In the genomic region with DNA sequence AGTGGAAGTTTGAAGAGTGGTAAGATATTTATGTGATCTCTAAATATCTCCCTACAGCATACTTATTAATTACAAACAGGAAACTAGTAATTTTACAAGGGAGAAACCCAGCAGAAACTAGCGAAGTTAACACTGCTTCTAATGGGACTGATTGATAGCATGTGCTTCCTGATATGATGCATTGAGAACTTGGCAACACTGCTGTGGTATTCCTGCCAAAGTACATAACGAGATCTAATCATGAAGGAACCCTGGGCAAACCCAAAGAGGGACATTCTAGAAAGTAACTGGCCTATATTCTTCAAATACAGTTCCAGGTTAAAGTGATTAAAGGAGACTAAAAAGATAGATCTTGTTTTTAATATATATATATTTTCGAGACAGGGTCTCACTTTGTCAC, we compare ENCODE assay signal across 33 cellular contexts. TPM values are rescaled to one million over a fixed set of nuclear protein-coding genes. Genes with fewer than 3 reads are reported as not detected.
DNase-seq lines count a peak whose midpoint lies in the region; ATAC-seq, FAIRE-seq and TF ChIP-seq lines count a peak whose summit lies in the region.
"Had no signal": no experiment of that assay in that cellular context is flagged by ENCODE, and none has a peak within 500 bp of the region (broad histone marks: within the 10 kb centered on the region; RNA-seq: fewer than 3 reads in every experiment).

No MANE protein-coding gene starts in this region.

- no peaks in the 10 kb centered on the region for H3K9me3 ChIP-seq in endothelial cell of umbilical vein (replicated peaks; ENCODE audit: control insufficient read depth, insufficient read depth, low read length)
- no peaks in the 10 kb centered on the region for H3K9me3 ChIP-seq in psoas muscle
- H3K9me3 ChIP-seq: adrenal gland, colonic mucosa, left ventricle myocardium inferior, SJCRH30, tibial nerve had no signal

- no peak overlapping the region for H2AFZ ChIP-seq in endothelial cell of umbilical vein (ENCODE audit: low read depth, low read length)

- BruUV-seq in endothelial cell of umbilical vein (replicated peaks; lab: Mats Ljungman, UMichigan): no TSS peak

- TF ChIP-seq CTCF in AG10803 (conservative IDR thresholded peaks at IDR 0.05; ENCODE audit: low read length) (no peak), endothelial cell of umbilical vein (IDR thresholded peaks at IDR 0.05; ENCODE audit: extremely low read depth in 1 of 2, insufficient read depth in 1 of 2, low read depth in 1 of 2, low read length in 2 of 2) (no peak), psoas muscle (IDR thresholded peaks at IDR 0.05) (no peak)

- H3K4me3 ChIP-seq in AG10803 (ENCODE audit: low read length) (no peak overlapping the region), endothelial cell of umbilical vein (replicated peaks in 1 of 3; ENCODE audit: insufficient read depth in 1 of 3, low read depth in 1 of 3, low read length in 3 of 3) (no peak overlapping the region), psoas muscle (no peak overlapping the region)
- H3K4me3 ChIP-seq: adrenal gland, colonic mucosa, left ventricle myocardium inferior, SJCRH30, smooth muscle cell, tibial nerve had no signal

- 43 to 52% (median 45%) methylated on average over 2 to 3 of the region's 3 CpGs for WGBS in psoas muscle, 3 donors

- POLR2A ChIA-PET in endothelial cell of umbilical vein (lab: Charles Lee): no interaction called here

- dilution Hi-C loops in endothelial cell of umbilical vein (cut with MboI; ENCODE audit: extremely low pct_ligation_motif_present, low sequenced_read_pairs): no loop called here

- intact Hi-C loops in endothelial cell of umbilical vein (cut with micrococcal nuclease) (no loop called here), psoas muscle (cut with DNase I) (no loop called here)

- no peak overlapping the region for H3K9ac ChIP-seq in endothelial cell of umbilical vein (replicated peaks; ENCODE audit: extremely low read depth, insufficient read depth, low read length)

- H3K36me3 ChIP-seq in endothelial cell of umbilical vein (ENCODE audit: control insufficient read depth in 2 of 2, extremely low read depth in 1 of 2, insufficient read depth in 2 of 2, low read length in 2 of 2) (no peaks in the 10 kb centered on the region), psoas muscle (ENCODE audit: insufficient read depth in 1 of 2, low read depth in 1 of 2) (no peaks in the 10 kb centered on the region)
- H3K36me3 ChIP-seq: adrenal gland, colonic mucosa, left ventricle myocardium inferior, SJCRH30, tibial nerve had no signal

- no peaks in the 10 kb centered on the region for H4K20me1 ChIP-seq in endothelial cell of umbilical vein (replicated peaks; ENCODE audit: control insufficient read depth, extremely low read depth, insufficient read depth, low read length)

- H3K27ac ChIP-seq in endothelial cell of umbilical vein (ENCODE audit: insufficient read depth, low read depth, low read length) (no peak overlapping the region), psoas muscle (no peak overlapping the region)
- H3K27ac ChIP-seq: adrenal gland, colonic mucosa, left ventricle myocardium inferior, SJCRH30, tibial nerve had no signal

- H3K79me2 ChIP-seq in endothelial cell of umbilical vein (ENCODE audit: control insufficient read depth, insufficient read depth, low read length): no peaks in the 10 kb centered on the region

- DNase-seq in AG10803 (ENCODE audit: low read depth): peak; percentile 6
- DNase-seq in GM18507 (ENCODE audit: extremely low spot score, insufficient read length, low read depth): no peak
- DNase-seq in endothelial cell of umbilical vein (ENCODE audit: low read depth, low spot score): peak; percentile 85
- DNase-seq in lung microvascular endothelial cell (ENCODE audit: low read depth in 2 of 2): peak; percentile 65 to 77
- no peak for DNase-seq in psoas muscle
- no peak for DNase-seq in NCI-H748 (lab: John Stamatoyannopoulos, UW; ENCODE audit: unreplicated experiment)
- no peak for DNase-seq in EL
- DNase-seq: activated CD4-positive, alpha-beta T cell treated with anti-CD3 and anti-CD28 coated beads, Interleukin-2, amount 50 U/mL, for 48 hours; activated CD8-positive, alpha-beta memory T cell treated with anti-CD3 and anti-CD28 coated beads, Interleukin-2, amount 50 U/mL, for 4 hours; activated naive CD4-positive, alpha-beta T cell treated with anti-CD3 and anti-CD28 coated beads for 36 hours; C1 segment of cervical spinal cord; colonic mucosa; DMS79 treated with DMSO at 0.1 percent for 48 hours; effector memory CD4-positive, alpha-beta T cell; GOT3; hypothalamus; left ventricle myocardium inferior; naive thymus-derived CD4-positive, alpha-beta T cell; NCI-H1092 treated with DMSO at 0.1 percent for 48 hours; NCI-H187; NCI-H526; SJCRH30; stimulated activated CD4-positive, alpha-beta T cell treated with anti-CD3 and anti-CD28 coated beads, Interleukin-1b, Interleukin-23, amount 100 ng/mL, for 48 hours; stimulated activated CD8-positive, alpha-beta memory T cell treated with anti-CD3 and anti-CD28 coated beads, Interleukin-4, amount 100 ng/mL, for 48 hours; stimulated activated naive CD8-positive, alpha-beta T cell treated with anti-CD3 and anti-CD28 coated beads, Interleukin-15, amount 100 ng/mL, for 72 hours had no signal

- ATAC-seq in psoas muscle: no peak
- ATAC-seq: activated CD4-positive, CD25-positive, alpha-beta regulatory T cell treated with anti-CD3 and anti-CD28 coated beads, Interleukin-2, amount 50 U/mL, for 24 hours; naive thymus-derived CD4-positive, alpha-beta T cell; stimulated activated naive CD8-positive, alpha-beta T cell treated with anti-CD3 and anti-CD28 coated beads, Interleukin-15, amount 100 ng/mL, for 72 hours had no signal

- CTCF ChIA-PET in endothelial cell of umbilical vein (lab: Charles Lee): no interaction called here

- no peaks in the 10 kb centered on the region for H3K9me1 ChIP-seq in endothelial cell of umbilical vein (replicated peaks; ENCODE audit: control insufficient read depth, extremely low read depth, insufficient read depth, low read length)

- no peak for TF ChIP-seq POLR2A in endothelial cell of umbilical vein (IDR thresholded peaks at IDR 0.05; ENCODE audit: low read depth, low read length)

- FAIRE-seq in GM18507 (lab: Jason Lieb, UNC): peak; percentile 48
- peak; percentile 90 for FAIRE-seq in endothelial cell of umbilical vein (lab: Jason Lieb, UNC)

- H3K4me1 ChIP-seq in endothelial cell of umbilical vein (ENCODE audit: control insufficient read depth, extremely low read depth, insufficient read depth, low read length): no peaks in the 10 kb centered on the region
- no peaks in the 10 kb centered on the region for H3K4me1 ChIP-seq in psoas muscle
- H3K4me1 ChIP-seq: colonic mucosa, left ventricle myocardium inferior, SJCRH30 had no signal

- H3K4me2 ChIP-seq in endothelial cell of umbilical vein (ENCODE audit: insufficient read depth, low read length): no peak overlapping the region
- H3K4me2 ChIP-seq: smooth muscle cell had no signal

- H3K27me3 ChIP-seq in endothelial cell of umbilical vein (ENCODE audit: control insufficient read depth in 2 of 2, insufficient read depth in 2 of 2, low read length in 2 of 2) (no peaks in the 10 kb centered on the region), psoas muscle (ENCODE audit: insufficient read depth in 3 of 3, low read length in 2 of 3) (peaks cover 0 to 3% (median 0%) of the 10 kb centered on the region in 3 donors)
- H3K27me3 ChIP-seq: adrenal gland, colonic mucosa, SJCRH30 had no signal

TF ChIP-seq in endothelial cell of umbilical vein, 7 proteins besides CTCF, POLR2A, EP300 and RAD21:
- no peak for TF ChIP-seq JUN (IDR thresholded peaks at IDR 0.05; ENCODE audit: borderline replicate concordance, insufficient read depth, insufficient read length, low read depth)
- TF ChIP-seq FOS (IDR thresholded peaks at IDR 0.05; ENCODE audit: borderline replicate concordance, insufficient read depth, low read length): no peak
- TF ChIP-seq POLR2AphosphoS5 (IDR thresholded peaks at IDR 0.05; ENCODE audit: insufficient read depth, low read depth, low read length): no peak
TF ChIP-seq in endothelial cell of umbilical vein: peak in this region for 0.

RNA-seq across cellular contexts. Expression of gene GPR34, which starts 4.6 kb away (rescaled TPM):
- total RNA-seq in endothelial cell of umbilical vein: not detected in 2 replicates
- not detected in 2 replicates for polyA plus RNA-seq in endothelial cell of umbilical vein
- not detected in 2 replicates for polyA plus RNA-seq in endothelial cell of umbilical vein (2011; cell fraction: cytosol; rRNA removed)
- not detected in 2 replicates for polyA plus RNA-seq in endothelial cell of umbilical vein (2011; cell fraction: nucleus; rRNA removed)
- polyA plus RNA-seq in endothelial cell of umbilical vein (2012): not detected in 2 replicates
- polyA minus RNA-seq in endothelial cell of umbilical vein: not detected in 2 replicates
- polyA minus RNA-seq in endothelial cell of umbilical vein (2011; cell fraction: cytosol; rRNA and poly(A)+ RNA removed): not detected
- not detected in 2 replicates for polyA minus RNA-seq in endothelial cell of umbilical vein (2011; cell fraction: nucleus; rRNA and poly(A)+ RNA removed)
- not detected in 2 replicates for total RNA-seq in lung microvascular endothelial cell
- 1 to 10 TPM; 1.6 to 4.3 (median 3.2) TPM for total RNA-seq in psoas muscle
- 1 to 10 TPM in 1 of 3 donors, under 1 TPM in 2; 0.53 to 1.0 (median 0.58) TPM for polyA plus RNA-seq in psoas muscle
- total RNA-seq: activated naive CD4-positive, alpha-beta T cell treated with anti-CD3 and anti-CD28 coated beads for 36 hours; mesothelial cell of epicardium; renal cortical epithelial cell; RPMI7951; SJCRH30 had no signal
- polyA plus RNA-seq: AG04450 had no signal

RNA-seq across cellular contexts. Expression of gene GPR82, which starts 39.8 kb away (rescaled TPM):
- total RNA-seq in endothelial cell of umbilical vein (not detected in 2 replicates), lung microvascular endothelial cell (not detected in 2 replicates), psoas muscle (under 1 TPM in 1 of 4 donors, not detected in 3; 0.15 TPM)
- polyA plus RNA-seq in endothelial cell of umbilical vein (not detected in 2 replicates), psoas muscle (under 1 TPM in 2 of 3 donors, not detected in 1; 0.01 to 0.03 TPM)
- not detected in 2 replicates for polyA plus RNA-seq in endothelial cell of umbilical vein (2011; cell fraction: cytosol; rRNA removed)
- polyA plus RNA-seq in endothelial cell of umbilical vein (2011; cell fraction: nucleus; rRNA removed): not detected in 2 replicates
- not detected in 2 replicates for polyA plus RNA-seq in endothelial cell of umbilical vein (2012)
- polyA minus RNA-seq in endothelial cell of umbilical vein: not detected in 2 replicates
- polyA minus RNA-seq in endothelial cell of umbilical vein (2011; cell fraction: cytosol; rRNA and poly(A)+ RNA removed): not detected
- polyA minus RNA-seq in endothelial cell of umbilical vein (2011; cell fraction: nucleus; rRNA and poly(A)+ RNA removed): not detected in 2 replicates
- total RNA-seq: activated naive CD4-positive, alpha-beta T cell treated with anti-CD3 and anti-CD28 coated beads for 36 hours; mesothelial cell of epicardium; renal cortical epithelial cell; RPMI7951; SJCRH30; smooth muscle cell had no signal
- polyA plus RNA-seq: AG04450 had no signal

Comparison
In these comparisons a context has a peak if more than half of its experiments do, and no peak if none do; other contexts are left out.
1. DNase-seq: peak in AG10803 (single experiment), endothelial cell of umbilical vein (single experiment) and lung microvascular endothelial cell (2 of 2); none in GM18507 (single experiment), psoas muscle (0 of 2), NCI-H748 (single experiment) and EL (single experiment).